In genomic region chr10:47309403-47310089, GRCh38 we compare ENCODE assay signal across 13 cellular contexts. TPM values are rescaled to one million over a fixed set of nuclear protein-coding genes. Genes with fewer than 3 reads are reported as not detected.
DNase-seq lines count a peak whose midpoint lies in the region; ATAC-seq, FAIRE-seq and TF ChIP-seq lines count a peak whose summit lies in the region.
"Had no signal": no experiment of that assay in that cellular context is flagged by ENCODE, and none has a peak within 500 bp of the region (broad histone marks: within the 10 kb centered on the region; RNA-seq: fewer than 3 reads in every experiment).

No MANE protein-coding gene starts in this region.

- no peaks in the 10 kb centered on the region for H3K27me3 Mint-ChIP-seq in activated CD4-positive, alpha-beta T cell treated with anti-CD3 and anti-CD28 coated beads for 36 hours
- H3K27me3 Mint-ChIP-seq: central memory CD8-positive, alpha-beta T cell had no signal

- no peaks in the 10 kb centered on the region for H3K9me3 Mint-ChIP-seq in activated CD4-positive, alpha-beta T cell treated with anti-CD3 and anti-CD28 coated beads for 36 hours (ENCODE audit: low read depth)
- H3K9me3 Mint-ChIP-seq: central memory CD8-positive, alpha-beta T cell; immature natural killer cell had no signal

- no peak overlapping the region for H3K27ac ChIP-seq in osteoblast (ENCODE audit: low read depth, low read length)
- H3K27ac ChIP-seq: BLaER1 had no signal

- no peak overlapping the region for H3K27ac Mint-ChIP-seq in activated CD4-positive, alpha-beta T cell treated with anti-CD3 and anti-CD28 coated beads for 36 hours
- H3K27ac Mint-ChIP-seq: immature natural killer cell had no signal

- FAIRE-seq in bronchial epithelial cell (lab: Jason Lieb, UNC), result no peak

- TF ChIP-seq CTCF in bronchial epithelial cell (IDR thresholded peaks at IDR 0.05; ENCODE audit: insufficient read depth, low read length, severe bottlenecking) (peak; percentile 26), osteoblast (IDR thresholded peaks at IDR 0.05; ENCODE audit: extremely low read depth, low read depth, low read length) (peak; percentile 40)

- H3K9me3 ChIP-seq in osteoblast (ENCODE audit: low read depth, low read length), result no peaks in the 10 kb centered on the region
- H3K9me3 ChIP-seq: BLaER1 had no signal

- H3K4me1 ChIP-seq in osteoblast (ENCODE audit: insufficient read depth, low read length), result no peaks in the 10 kb centered on the region

- no peak overlapping the region for H3K4me3 Mint-ChIP-seq in activated CD4-positive, alpha-beta T cell treated with anti-CD3 and anti-CD28 coated beads for 36 hours
- H3K4me3 Mint-ChIP-seq: central memory CD8-positive, alpha-beta T cell; immature natural killer cell had no signal

- H3K4me3 ChIP-seq in bronchial epithelial cell (ENCODE audit: low read depth, low read length) (no peak overlapping the region), osteoblast (ENCODE audit: insufficient read depth, low read length) (no peak overlapping the region)
- H3K4me3 ChIP-seq: BLaER1 had no signal

- no peak for ATAC-seq in activated CD4-positive, alpha-beta T cell treated with anti-CD3 and anti-CD28 coated beads for 36 hours
- ATAC-seq: right cardiac atrium had no signal

- peak; percentile 51 for DNase-seq in activated CD4-positive, alpha-beta T cell treated with anti-CD3 and anti-CD28 coated beads for 36 hours
- no peak for DNase-seq in activated CD4-positive, alpha-beta T cell treated with anti-CD3 and anti-CD28 coated beads, Interleukin-2, amount 50 U/mL, for 1 hour
- DNase-seq in HuH-7 (ENCODE audit: low spot score) (peak; percentile 45), bronchial epithelial cell (ENCODE audit: low read depth) (no peak), osteoblast (ENCODE audit: insufficient read length, low spot score, missing footprints) (peak; percentile 60), Ammon's horn (ENCODE audit: low spot score) (no peak), NCI-H187 (lab: John Stamatoyannopoulos, UW) (no peak), DMS153 treated with DMSO at 0.1 percent for 48 hours (lab: John Stamatoyannopoulos, UW; ENCODE audit: unreplicated experiment) (no peak)
- DNase-seq: activated CD8-positive, alpha-beta memory T cell treated with anti-CD3 and anti-CD28 coated beads for 24 hours; immature natural killer cell; right cardiac atrium had no signal

- H2AFZ ChIP-seq in osteoblast (ENCODE audit: low read length), result no peak overlapping the region

- no peaks in the 10 kb centered on the region for H3K36me3 Mint-ChIP-seq in activated CD4-positive, alpha-beta T cell treated with anti-CD3 and anti-CD28 coated beads for 36 hours (ENCODE audit: low read depth)
- H3K36me3 Mint-ChIP-seq: immature natural killer cell had no signal

- CTCF ChIA-PET in activated CD4-positive, alpha-beta T cell treated with anti-CD3 and anti-CD28 coated beads for 36 hours (lab: Charles Lee), result interaction anchor here (0.6 to 2.3 kb wide), 2 partner anchors 125 to 262 kb away, joined by 3 to 21 read pairs; no protein-coding TSS in a partner anchor

- no peaks in the 10 kb centered on the region for H3K79me2 ChIP-seq in osteoblast (ENCODE audit: insufficient read depth, low read length)

- H4K20me1 ChIP-seq in osteoblast (ENCODE audit: insufficient read depth, low read length), result no peaks in the 10 kb centered on the region
- H4K20me1 ChIP-seq: BLaER1 had no signal

- H3K4me2 ChIP-seq in osteoblast (ENCODE audit: insufficient read depth, low read length), result no peak overlapping the region
- H3K4me2 ChIP-seq: BLaER1 had no signal

- H3K36me3 ChIP-seq in bronchial epithelial cell (ENCODE audit: control insufficient read depth, insufficient read depth, low read length) (no peaks in the 10 kb centered on the region), osteoblast (ENCODE audit: insufficient read depth, low read length) (no peaks in the 10 kb centered on the region)
- H3K36me3 ChIP-seq: BLaER1 had no signal

- H3K27me3 ChIP-seq in bronchial epithelial cell (ENCODE audit: control insufficient read depth, insufficient read depth, low read length) (peaks cover 7% of the 10 kb centered on the region), osteoblast (ENCODE audit: insufficient read depth, low read length) (peaks cover 21% of the 10 kb centered on the region)
- H3K27me3 ChIP-seq: BLaER1 had no signal

- peaks cover 29% of the 10 kb centered on the region for H3K4me1 Mint-ChIP-seq in activated CD4-positive, alpha-beta T cell treated with anti-CD3 and anti-CD28 coated beads for 36 hours
- H3K4me1 Mint-ChIP-seq: immature natural killer cell had no signal

- intact Hi-C loops in activated CD4-positive, alpha-beta T cell treated with anti-CD3 and anti-CD28 coated beads for 36 hours (cut with DNase I, micrococcal nuclease), result loop anchor here (2.0 to 10.0 kb wide), 3 partner anchors 47 to 105 kb away; no protein-coding TSS in a partner anchor

- POLR2A ChIA-PET in activated CD4-positive, alpha-beta T cell treated with anti-CD3 and anti-CD28 coated beads for 36 hours (lab: Charles Lee), result no interaction called here

RNA-seq across cellular contexts. Expression of gene GDF10, which starts 9.5 kb away (rescaled TPM):
- total RNA-seq in activated CD4-positive, alpha-beta T cell treated with anti-CD3 and anti-CD28 coated beads for 36 hours, result under 1 TPM; 0.30 to 0.32 TPM
- total RNA-seq in bronchial epithelial cell, result not detected in 2 replicates
- under 0.01 TPM in 2 replicates for total RNA-seq in osteoblast

RNA-seq across cellular contexts. Expression of gene GDF2, which starts 12.7 kb away (rescaled TPM):
- not detected for total RNA-seq in activated CD4-positive, alpha-beta T cell treated with anti-CD3 and anti-CD28 coated beads for 36 hours
- total RNA-seq in bronchial epithelial cell (not detected in 2 replicates), osteoblast (not detected in 2 replicates)

RNA-seq across cellular contexts. Expression of gene RBP3, which starts 38.6 kb away (rescaled TPM):
- total RNA-seq in activated CD4-positive, alpha-beta T cell treated with anti-CD3 and anti-CD28 coated beads for 36 hours, result not detected
- not detected in 2 replicates for total RNA-seq in bronchial epithelial cell
- total RNA-seq in osteoblast, result not detected in 2 replicates
- total RNA-seq: right cardiac atrium had no signal

Comparison
In these comparisons a context has a peak if more than half of its experiments do, and no peak if none do; other contexts are left out.
1. DNase-seq: peak in activated CD4-positive, alpha-beta T cell treated with anti-CD3 and anti-CD28 coated beads for 36 hours (single experiment), HuH-7 (single experiment) and osteoblast (single experiment); none in activated CD4-positive, alpha-beta T cell treated with anti-CD3 and anti-CD28 coated beads, Interleukin-2, amount 50 U/mL, for 1 hour (single experiment), bronchial epithelial cell (single experiment), Ammon's horn (single experiment), NCI-H187 (0 of 2) and DMS153 treated with DMSO at 0.1 percent for 48 hours (single experiment).